Comparison of ENCODE assay signal across 8 cellular contexts in the genomic region with DNA sequence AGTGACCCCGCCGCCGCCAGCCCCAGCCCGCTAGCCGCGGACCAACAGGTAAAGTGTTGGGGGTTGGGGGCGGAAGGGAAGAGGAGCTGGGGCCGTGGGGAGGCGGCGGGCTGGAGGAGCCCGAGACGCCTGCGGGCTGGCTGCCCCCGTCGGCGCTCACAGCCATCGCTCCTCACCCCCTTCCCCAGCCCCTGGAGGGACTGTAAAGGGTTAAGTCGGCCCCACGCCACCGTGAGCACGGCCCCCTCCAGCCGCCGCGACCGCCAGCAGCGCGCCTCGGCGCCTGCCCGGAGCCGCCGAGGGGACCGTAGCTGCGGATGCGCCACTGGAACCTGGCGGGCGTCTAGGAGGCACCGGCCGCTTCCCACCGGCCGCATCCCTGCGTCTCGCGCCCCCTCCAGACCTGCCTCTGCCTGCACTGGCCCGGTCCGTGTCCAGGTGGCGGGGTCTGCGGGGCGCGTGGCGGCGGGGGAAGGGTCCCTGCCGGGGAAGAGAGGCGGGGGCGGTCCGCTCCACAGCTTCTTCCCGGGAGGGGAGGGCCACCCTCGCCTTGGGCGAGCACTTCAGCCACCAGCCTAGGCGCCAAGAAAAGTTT. TPM values are rescaled to one million over a fixed set of nuclear protein-coding genes. Genes with fewer than 3 reads are reported as not detected.
DNase-seq lines count a peak whose midpoint lies in the region; ATAC-seq and TF ChIP-seq lines count a peak whose summit lies in the region.

No MANE protein-coding gene starts in this region.

- peak; percentile 28 for ATAC-seq in GM18909 (IDR thresholded peaks at IDR 0.05; ENCODE audit: poor library complexity, unreplicated experiment)
- ATAC-seq in HG03520 (IDR thresholded peaks at IDR 0.05; ENCODE audit: unreplicated experiment), result peak; percentile 18
- peak; percentile 15 for ATAC-seq in naive thymus-derived CD4-positive, alpha-beta T cell

- peaks cover 0 to 21% (median 11%) of the 10 kb centered on the region in 7 donors for H3K4me1 Mint-ChIP-seq in naive thymus-derived CD4-positive, alpha-beta T cell

- H3K4me3 Mint-ChIP-seq in naive thymus-derived CD4-positive, alpha-beta T cell, result peak overlapping the region in 9 of 10 donors; percentile 85 to 94 (median 90)

- H3K36me3 Mint-ChIP-seq in naive thymus-derived CD4-positive, alpha-beta T cell, result peaks cover 0 to 3% (median 0%) of the 10 kb centered on the region in 5 donors

- no peak for TF ChIP-seq CTCF in AG04450 (IDR thresholded peaks at IDR 0.05; ENCODE audit: low read depth, low read length)
- no peak for TF ChIP-seq CTCF in VCaP (conservative IDR thresholded peaks at IDR 0.05)
- no peak for TF ChIP-seq CTCF in epithelial cell of proximal tubule (conservative IDR thresholded peaks at IDR 0.05; ENCODE audit: low read depth, low read length)

- H3K27me3 ChIP-seq in AG04450 (ENCODE audit: control insufficient read depth, insufficient read depth, low read length), result peaks cover 37% of the 10 kb centered on the region
- H3K27me3 ChIP-seq in naive thymus-derived CD4-positive, alpha-beta T cell (ENCODE audit: control insufficient read depth in 2 of 2, insufficient read depth in 2 of 2, low read length in 2 of 2), result peaks cover 0 to 10% of the 10 kb centered on the region in 2 donors

- peaks cover 0 to 6% of the 10 kb centered on the region in 2 donors for H3K4me1 ChIP-seq in naive thymus-derived CD4-positive, alpha-beta T cell (ENCODE audit: control insufficient read depth in 2 of 2, insufficient read depth in 2 of 2, low read length in 2 of 2)

- intact Hi-C loops in naive thymus-derived CD4-positive, alpha-beta T cell (cut with micrococcal nuclease), result loop anchor here (1.0 to 5.0 kb wide), 8 partner anchors 60 to 484 kb away; a partner anchor contains a TSS

- H3K27me3 Mint-ChIP-seq in naive thymus-derived CD4-positive, alpha-beta T cell, result peaks cover 36 to 71% (median 58%) of the 10 kb centered on the region in 5 donors

- DNase-seq in AG04450 (ENCODE audit: low read depth, low spot score), result no peak
- DNase-seq in epithelial cell of proximal tubule (ENCODE audit: low read depth), result no peak
- DNase-seq in naive thymus-derived CD4-positive, alpha-beta T cell, result peak in 5 of 9 donors; percentile 6 to 45 (median 8)
- no peak for DNase-seq in midbrain (lab: John Stamatoyannopoulos, UW)
- no peak for DNase-seq in epidermal melanocyte (ENCODE audit: insufficient read length, low spot score)

- H3K36me3 ChIP-seq in naive thymus-derived CD4-positive, alpha-beta T cell (ENCODE audit: control insufficient read depth in 2 of 3, insufficient read depth in 3 of 3, low read length in 3 of 3), result no peaks in the 10 kb centered on the region

- CTCF ChIA-PET in AG04450 (lab: Charles Lee), result interaction anchor here (0.6 to 4.8 kb wide), 18 partner anchors 8 to 586 kb away, joined by 3 to 39 read pairs (median 3); no protein-coding TSS in a partner anchor
- CTCF ChIA-PET in naive thymus-derived CD4-positive, alpha-beta T cell (lab: Charles Lee), result interaction anchor here (0.9 to 1.0 kb wide), 2 partner anchors 89 to 364 kb away, joined by 3 read pairs; no protein-coding TSS in a partner anchor

- H3K9me3 ChIP-seq in AG04450 (ENCODE audit: control insufficient read depth, insufficient read depth, low read length), result peaks cover 3% of the 10 kb centered on the region; the same call in 1 of the 2 replicates
- no peaks in the 10 kb centered on the region for H3K9me3 ChIP-seq in naive thymus-derived CD4-positive, alpha-beta T cell (ENCODE audit: control insufficient read depth in 2 of 3, low read length in 3 of 3)

- peaks cover 0 to 2% (median 0%) of the 10 kb centered on the region in 11 donors for H3K9me3 Mint-ChIP-seq in naive thymus-derived CD4-positive, alpha-beta T cell

- H3K4me3 ChIP-seq in AG04450 (ENCODE audit: low read depth, low read length) (peak overlapping the region; percentile 60), epithelial cell of proximal tubule (ENCODE audit: low read depth, low read length) (peak overlapping the region; percentile 59)
- peak overlapping the region; percentile 58 for H3K4me3 ChIP-seq in naive thymus-derived CD4-positive, alpha-beta T cell (ENCODE audit: low read length)

- no peak overlapping the region for H3K27ac Mint-ChIP-seq in naive thymus-derived CD4-positive, alpha-beta T cell

- H3K27ac ChIP-seq in AG04450 (ENCODE audit: low read depth, low read length) (no peak overlapping the region), VCaP (peak overlapping the region; percentile 63; the same call in 1 of the 2 replicates)
- no peak overlapping the region for H3K27ac ChIP-seq in naive thymus-derived CD4-positive, alpha-beta T cell (ENCODE audit: low read depth, low read length)

- POLR2A ChIA-PET in AG04450 (lab: Yijun Ruan, JAX), result interaction anchor here (0.6 to 1.9 kb wide), 2 partner anchors 101 to 323 kb away, joined by 3 to 6 read pairs; a partner anchor contains a TSS
- POLR2A ChIA-PET in naive thymus-derived CD4-positive, alpha-beta T cell (lab: Charles Lee), result no interaction called here

RNA-seq across cellular contexts. Expression of a gene that starts 0.5 kb away (rescaled TPM):
- 0.17 and 0.26 TPM in 2 replicates for polyA plus RNA-seq in AG04450 (2011; rRNA removed)
- 1.2 and 1.4 TPM in 2 replicates for polyA minus RNA-seq in AG04450 (2011; rRNA and poly(A)+ RNA removed)
- total RNA-seq in epithelial cell of proximal tubule, result 0.12 and 0.80 TPM in 2 replicates
- 1 to 10 TPM in 2 of 5 experiments, under 1 TPM in 3; 0.32 to 4.9 (median 0.68) TPM for total RNA-seq in naive thymus-derived CD4-positive, alpha-beta T cell
- polyA plus RNA-seq in naive thymus-derived CD4-positive, alpha-beta T cell, result not detected

Comparison
In these comparisons a context has a peak if more than half of its experiments do, and no peak if none do; other contexts are left out.
1. DNase-seq: peak in naive thymus-derived CD4-positive, alpha-beta T cell (5 of 9); none in AG04450 (single experiment), epithelial cell of proximal tubule (single experiment), midbrain (single experiment) and epidermal melanocyte (single experiment).
2. Peak in every context shown above with its lines, with median percentiles within 50 percentile points of each other: H3K4me3 ChIP-seq and ATAC-seq.